3 cellular contexts compared by ENCODE assay signal in genomic region chr9:16112116-16112515, GRCh38.
TF ChIP-seq lines count a peak whose summit lies in the region.

No MANE protein-coding gene starts in this region.

TF ChIP-seq in A549, 52 proteins besides CTCF, POLR2A, EP300 and RAD21 (continued from another document):
- TF ChIP-seq REST (IDR thresholded peaks at IDR 0.05): peak; percentile 82
- peak; percentile 50; the same call in 1 of the 2 replicates for TF ChIP-seq EHMT2 (IDR thresholded peaks at IDR 0.05; ENCODE audit: low read depth)
- no peak for TF ChIP-seq RARB (CRISPR knock-in tag; IDR thresholded peaks at IDR 0.05)

TF ChIP-seq in HCT116, 20 proteins besides CTCF, POLR2A, EP300 and RAD21 (continued from another document):
- TF ChIP-seq REST (IDR thresholded peaks at IDR 0.05; ENCODE audit: low read depth) (peak; percentile 48), EZH2 (IDR thresholded peaks at IDR 0.05) (no peak), EZH2phosphoT487 (IDR thresholded peaks at IDR 0.05; ENCODE audit: borderline replicate concordance) (no peak)

TF ChIP-seq in WTC11, 78 proteins besides CTCF, POLR2A, EP300 and RAD21 (continued from another document):
- TF ChIP-seq, protein P1, sequence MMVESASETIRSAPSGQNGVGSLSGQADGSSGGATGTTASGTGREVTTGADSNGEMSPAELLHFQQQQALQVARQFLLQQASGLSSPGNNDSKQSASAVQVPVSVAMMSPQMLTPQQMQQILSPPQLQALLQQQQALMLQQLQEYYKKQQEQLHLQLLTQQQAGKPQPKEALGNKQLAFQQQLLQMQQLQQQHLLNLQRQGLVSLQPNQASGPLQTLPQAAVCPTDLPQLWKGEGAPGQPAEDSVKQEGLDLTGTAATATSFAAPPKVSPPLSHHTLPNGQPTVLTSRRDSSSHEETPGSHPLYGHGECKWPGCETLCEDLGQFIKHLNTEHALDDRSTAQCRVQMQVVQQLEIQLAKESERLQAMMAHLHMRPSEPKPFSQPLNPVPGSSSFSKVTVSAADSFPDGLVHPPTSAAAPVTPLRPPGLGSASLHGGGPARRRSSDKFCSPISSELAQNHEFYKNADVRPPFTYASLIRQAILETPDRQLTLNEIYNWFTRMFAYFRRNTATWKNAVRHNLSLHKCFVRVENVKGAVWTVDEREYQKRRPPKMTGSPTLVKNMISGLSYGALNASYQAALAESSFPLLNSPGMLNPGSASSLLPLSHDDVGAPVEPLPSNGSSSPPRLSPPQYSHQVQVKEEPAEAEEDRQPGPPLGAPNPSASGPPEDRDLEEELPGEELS (CRISPR knock-in tag; IDR thresholded peaks at IDR 0.05): no peak
- no peak for TF ChIP-seq TEAD4 (CRISPR knock-in tag; IDR thresholded peaks at IDR 0.05)
- TF ChIP-seq ZNF232 (CRISPR knock-in tag; IDR thresholded peaks at IDR 0.05): no peak
- TF ChIP-seq, protein P2, sequence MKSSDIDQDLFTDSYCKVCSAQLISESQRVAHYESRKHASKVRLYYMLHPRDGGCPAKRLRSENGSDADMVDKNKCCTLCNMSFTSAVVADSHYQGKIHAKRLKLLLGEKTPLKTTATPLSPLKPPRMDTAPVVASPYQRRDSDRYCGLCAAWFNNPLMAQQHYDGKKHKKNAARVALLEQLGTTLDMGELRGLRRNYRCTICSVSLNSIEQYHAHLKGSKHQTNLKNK (CRISPR knock-in tag; IDR thresholded peaks at IDR 0.05): no peak
- TF ChIP-seq, protein P3, sequence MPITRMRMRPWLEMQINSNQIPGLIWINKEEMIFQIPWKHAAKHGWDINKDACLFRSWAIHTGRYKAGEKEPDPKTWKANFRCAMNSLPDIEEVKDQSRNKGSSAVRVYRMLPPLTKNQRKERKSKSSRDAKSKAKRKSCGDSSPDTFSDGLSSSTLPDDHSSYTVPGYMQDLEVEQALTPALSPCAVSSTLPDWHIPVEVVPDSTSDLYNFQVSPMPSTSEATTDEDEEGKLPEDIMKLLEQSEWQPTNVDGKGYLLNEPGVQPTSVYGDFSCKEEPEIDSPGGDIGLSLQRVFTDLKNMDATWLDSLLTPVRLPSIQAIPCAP (CRISPR knock-in tag; IDR thresholded peaks at IDR 0.05): no peak
